14 cellular contexts compared by ENCODE assay signal in genomic region chr5:174409070-174409469, GRCh38.
DNase-seq lines count a peak whose midpoint lies in the region; ATAC-seq, FAIRE-seq and TF ChIP-seq lines count a peak whose summit lies in the region.
"Had no signal": no experiment of that assay in that cellular context is flagged by ENCODE, and none has a peak within 500 bp of the region (broad histone marks: within the 10 kb centered on the region; RNA-seq: fewer than 3 reads in every experiment).

No MANE protein-coding gene starts in this region.

- SMC1A ChIA-PET in GM12878 (lab: Charles Lee; ENCODE audit: uncharacterized antibody, unreplicated experiment): no interaction called here

- no peak overlapping the region for H3K4me2 ChIP-seq in SK-N-SH
- no peak overlapping the region for H3K4me2 ChIP-seq in GM12878 (ENCODE audit: control insufficient read depth, insufficient read depth)

- CTCF ChIA-PET in SK-N-SH (lab: Yijun Ruan, JAX): interaction anchor here (0.6 to 2.8 kb wide), 7 partner anchors 10 to 327 kb away, joined by 3 to 13 read pairs (median 8); no protein-coding TSS in a partner anchor
- CTCF ChIA-PET in GM12878 (lab: Yijun Ruan, JAX): interaction anchor here (1.3 kb wide), 1 partner anchor 13 kb away, joined by 4 read pairs; no protein-coding TSS in a partner anchor
- CTCF ChIA-PET in activated naive CD4-positive, alpha-beta T cell treated with anti-CD3 and anti-CD28 coated beads for 36 hours (lab: Charles Lee): interaction anchor here (0.9 kb wide), 1 partner anchor 10 kb away, joined by 3 read pairs; no protein-coding TSS in a partner anchor

- H3K27ac ChIP-seq in SK-N-SH (ENCODE audit: low read depth in 2 of 2, low read length in 1 of 2): no peak overlapping the region
- no peak overlapping the region for H3K27ac ChIP-seq in GM12878 (ENCODE audit: control insufficient read depth, insufficient read depth)
- H3K27ac ChIP-seq: colonic mucosa had no signal

- H3K4me3 ChIP-seq in SK-N-SH (ENCODE audit: low read depth in 2 of 2, low read length in 1 of 2): no peak overlapping the region
- no peak overlapping the region for H3K4me3 ChIP-seq in GM12878
- H3K4me3 ChIP-seq: colonic mucosa had no signal

- WGBS in SK-N-SH (ENCODE audit: low lambda C conversion rate): 88% methylated on average over 3 of the region's 3 CpGs
- WGBS in GM12878 (ENCODE audit: insufficient coverage, insufficient replicate concordance, low lambda C conversion rate, missing lambda C conversion rate): 9% methylated on average over 3 of the region's 3 CpGs

- POLR2A ChIA-PET in SK-N-SH (lab: Yijun Ruan, JAX): no interaction called here
- POLR2A ChIA-PET in GM12878 (lab: Charles Lee): no interaction called here

- no peaks in the 10 kb centered on the region for H3K9me3 ChIP-seq in SK-N-SH
- H3K9me3 ChIP-seq in GM12878 (replicated peaks; ENCODE audit: control insufficient read depth, insufficient read depth, low read length): no peaks in the 10 kb centered on the region
- H3K9me3 ChIP-seq: colonic mucosa had no signal

- no peaks in the 10 kb centered on the region for H3K9me2 ChIP-seq in SK-N-SH

- H3K79me2 ChIP-seq in SK-N-SH (ENCODE audit: insufficient read depth) (no peaks in the 10 kb centered on the region), GM12878 (ENCODE audit: control insufficient read depth, insufficient read depth, low read length) (no peaks in the 10 kb centered on the region)

- in situ Hi-C loops in GM12878 (cut with MboI): loop anchor here (25.0 kb wide), 1 partner anchor 528 kb away; no protein-coding TSS in a partner anchor

- no peaks in the 10 kb centered on the region for H3K36me3 ChIP-seq in SK-N-SH (replicated peaks in 1 of 2; ENCODE audit: control insufficient read depth in 1 of 2, insufficient read depth in 2 of 2, low read length in 1 of 2)
- H3K36me3 ChIP-seq in GM12878 (ENCODE audit: control insufficient read depth in 2 of 2, insufficient read depth in 2 of 2, low read length in 1 of 2): no peaks in the 10 kb centered on the region
- H3K36me3 ChIP-seq: colonic mucosa had no signal

- no peak overlapping the region for H3K4me3 Mint-ChIP-seq in type B pancreatic cell
- no peak overlapping the region for H3K4me3 Mint-ChIP-seq in activated naive CD4-positive, alpha-beta T cell treated with anti-CD3 and anti-CD28 coated beads for 36 hours

- no peak overlapping the region for H3K27ac Mint-ChIP-seq in type B pancreatic cell
- H3K27ac Mint-ChIP-seq in activated naive CD4-positive, alpha-beta T cell treated with anti-CD3 and anti-CD28 coated beads for 36 hours: no peak overlapping the region

- H3K9me3 Mint-ChIP-seq in type B pancreatic cell: no peaks in the 10 kb centered on the region
- peaks cover 3% of the 10 kb centered on the region for H3K9me3 Mint-ChIP-seq in activated naive CD4-positive, alpha-beta T cell treated with anti-CD3 and anti-CD28 coated beads for 36 hours

- no TSS peak for BruUV-seq in GM12878 (replicated peaks; lab: Mats Ljungman, UMichigan)

- ATAC-seq in SK-N-SH treated with all-trans-retinoic acid at 6 μM for 48 hours: no peak
- ATAC-seq in GM12878: no peak

- no peaks in the 10 kb centered on the region for H3K27me3 ChIP-seq in SK-N-SH (ENCODE audit: insufficient read depth)
- H3K27me3 ChIP-seq in GM12878 (replicated peaks in 1 of 2; ENCODE audit: control insufficient read depth in 2 of 2, insufficient read depth in 2 of 2, low read length in 1 of 2): peaks cover 0 to 2% of the 10 kb centered on the region in 2 experiments; a peak in 3 of 4 replicates
- H3K27me3 ChIP-seq: colonic mucosa had no signal

- H3K9ac ChIP-seq in SK-N-SH (no peak overlapping the region), GM12878 (ENCODE audit: control insufficient read depth, insufficient read depth, low read length) (no peak overlapping the region)

- TF ChIP-seq RAD21 in SK-N-SH (IDR thresholded peaks at IDR 0.05; ENCODE audit: low read length): no peak
- no peak for TF ChIP-seq RAD21 in GM12878 (IDR thresholded peaks at IDR 0.05; ENCODE audit: insufficient read depth, low read depth, low read length)

- H4K20me1 ChIP-seq in SK-N-SH (ENCODE audit: insufficient read depth) (no peaks in the 10 kb centered on the region), GM12878 (ENCODE audit: control insufficient read depth, insufficient read depth) (no peaks in the 10 kb centered on the region)

- FAIRE-seq in GM12878 (lab: Jason Lieb, UNC): no peak
- FAIRE-seq: HTR-8/SVneo had no signal

- H3K4me1 Mint-ChIP-seq in type B pancreatic cell (ENCODE audit: unreplicated experiment): peaks cover 25% of the 10 kb centered on the region
- H3K4me1 Mint-ChIP-seq in activated naive CD4-positive, alpha-beta T cell treated with anti-CD3 and anti-CD28 coated beads for 36 hours (ENCODE audit: low read depth): no peaks in the 10 kb centered on the region

- peaks cover 7% of the 10 kb centered on the region for H3K27me3 Mint-ChIP-seq in type B pancreatic cell
- peaks cover 19% of the 10 kb centered on the region for H3K27me3 Mint-ChIP-seq in activated naive CD4-positive, alpha-beta T cell treated with anti-CD3 and anti-CD28 coated beads for 36 hours (ENCODE audit: low read depth)

- RAD21 ChIA-PET in GM12878 (lab: Charles Lee; ENCODE audit: unreplicated experiment): no interaction called here

- intact Hi-C loops in GM12878 (cut with micrococcal nuclease; ENCODE audit: unreplicated experiment) (no loop called here), posterior vena cava (cut with DNase I) (no loop called here)
- intact Hi-C loops in activated naive CD4-positive, alpha-beta T cell treated with anti-CD3 and anti-CD28 coated beads for 36 hours (cut with micrococcal nuclease): no loop called here

- no peak for TF ChIP-seq EP300 in SK-N-SH (IDR thresholded peaks at IDR 0.05; ENCODE audit: borderline replicate concordance in 1 of 2, low read depth in 1 of 2, low read length in 1 of 2)
- TF ChIP-seq EP300 in GM12878 (IDR thresholded peaks at IDR 0.05; ENCODE audit: borderline replicate concordance in 1 of 2, control insufficient read depth in 1 of 2, low read depth in 2 of 2, low read length in 2 of 2): no peak

- peak; percentile 45 for TF ChIP-seq CTCF in SK-N-SH (IDR thresholded peaks at IDR 0.05)
- peak in 2 of 3 experiments; percentile 12 to 32; a peak in 2 of 6 replicates for TF ChIP-seq CTCF in GM12878 (IDR thresholded peaks at IDR 0.05 in 2 of 3, conservative IDR thresholded peaks at IDR 0.05 in 1 of 3; ENCODE audit: control insufficient read depth in 2 of 3, extremely low read depth in 1 of 3, insufficient read depth in 1 of 3, low read depth in 3 of 3, low read length in 3 of 3)
- peak; percentile 43 for TF ChIP-seq CTCF in type B pancreatic cell (conservative IDR thresholded peaks at IDR 0.05)

- TF ChIP-seq POLR2A in GM12878 (IDR thresholded peaks at IDR 0.05; ENCODE audit: low read depth, low read length): no peak

- DNase-seq in SK-N-SH: no peak
- DNase-seq in NOMO-1 treated with DMSO at 0.1 percent for 48 hours (lab: John Stamatoyannopoulos, UW; ENCODE audit: unreplicated experiment): peak; percentile 60
- no peak for DNase-seq in GM12878 (ENCODE audit: low read depth, low spot score)
- DNase-seq in type B pancreatic cell (ENCODE audit: extremely low spot score, unreplicated experiment): no peak
- DNase-seq in NCI-H128 (lab: John Stamatoyannopoulos, UW; ENCODE audit: unreplicated experiment): no peak
- no peak for DNase-seq in posterior vena cava (ENCODE audit: low spot score)
- no peak for DNase-seq in activated naive CD4-positive, alpha-beta T cell treated with anti-CD3 and anti-CD28 coated beads for 36 hours
- DNase-seq: activated CD4-positive, alpha-beta T cell treated with anti-CD3 and anti-CD28 coated beads, Interleukin-2, amount 50 U/mL, for 48 hours; activated naive CD4-positive, alpha-beta T cell treated with anti-CD3 and anti-CD28 coated beads, Interleukin-2, amount 50 U/mL, for 16 hours; colonic mucosa; NCI-H2081; stimulated activated naive CD4-positive, alpha-beta T cell had no signal

- no peaks in the 10 kb centered on the region for H3K36me3 Mint-ChIP-seq in type B pancreatic cell
- H3K36me3 Mint-ChIP-seq in activated naive CD4-positive, alpha-beta T cell treated with anti-CD3 and anti-CD28 coated beads for 36 hours (ENCODE audit: low read depth): no peaks in the 10 kb centered on the region

- H3K4me1 ChIP-seq in SK-N-SH (ENCODE audit: control insufficient read depth in 1 of 2, insufficient read depth in 2 of 2, low read depth in 1 of 2, low read length in 1 of 2) (peaks cover 17% of the 10 kb centered on the region in 2 experiments), GM12878 (ENCODE audit: control insufficient read depth, insufficient read depth, low read length) (no peaks in the 10 kb centered on the region)
- H3K4me1 ChIP-seq: colonic mucosa had no signal

- peaks cover 29% of the 10 kb centered on the region for H3F3A ChIP-seq in SK-N-SH (replicated peaks; ENCODE audit: insufficient read depth)

- no peak overlapping the region for H2AFZ ChIP-seq in SK-N-SH (ENCODE audit: low read depth)
- H2AFZ ChIP-seq in GM12878 (ENCODE audit: control insufficient read depth, low read depth, low read length): no peak overlapping the region

TF ChIP-seq in SK-N-SH, 30 proteins besides CTCF, POLR2A, EP300 and RAD21 (continues in another document):
- TF ChIP-seq YY1 (IDR thresholded peaks at IDR 0.05; ENCODE audit: low read depth) (no peak), FOSL2 (IDR thresholded peaks at IDR 0.05; ENCODE audit: borderline replicate concordance, low read depth) (no peak), SMC3 (IDR thresholded peaks at IDR 0.05; ENCODE audit: low read depth, low read length) (no peak), SIN3A (IDR thresholded peaks at IDR 0.05; ENCODE audit: borderline replicate concordance, low read depth, low read length) (no peak)

TF ChIP-seq in SK-N-SH treated with all-trans-retinoic acid at 6 μM for 48 hours, 23 proteins besides CTCF, POLR2A, EP300 and RAD21 (continues in another document):
- TF ChIP-seq TOX (CRISPR knock-in tag; IDR thresholded peaks at IDR 0.05; ENCODE audit: borderline replicate concordance): no peak
- TF ChIP-seq OSR1 (CRISPR knock-in tag; IDR thresholded peaks at IDR 0.05): no peak
- no peak for TF ChIP-seq BACH2 (CRISPR knock-in tag; IDR thresholded peaks at IDR 0.05; ENCODE audit: borderline replicate concordance)

TF ChIP-seq in GM12878, 131 proteins besides CTCF, POLR2A, EP300 and RAD21 (continues in another document):
- TF ChIP-seq ZBED1 (IDR thresholded peaks at IDR 0.05; ENCODE audit: borderline replicate concordance): no peak
- peak; percentile 49; the same call in 1 of the 2 replicates for TF ChIP-seq SPI1 (IDR thresholded peaks at IDR 0.05; ENCODE audit: borderline replicate concordance, insufficient read depth, low read depth, low read length)

Comparison
In these comparisons a context has a peak if more than half of its experiments do, and no peak if none do; other contexts are left out.
1. Of the 26 proteins assayed by ChIP-seq in both GM12878 and SK-N-SH: peak only in GM12878: none; only in SK-N-SH: none; in both: CTCF; in neither: 25.